29 cellular contexts compared by ENCODE assay signal in the genomic region with DNA sequence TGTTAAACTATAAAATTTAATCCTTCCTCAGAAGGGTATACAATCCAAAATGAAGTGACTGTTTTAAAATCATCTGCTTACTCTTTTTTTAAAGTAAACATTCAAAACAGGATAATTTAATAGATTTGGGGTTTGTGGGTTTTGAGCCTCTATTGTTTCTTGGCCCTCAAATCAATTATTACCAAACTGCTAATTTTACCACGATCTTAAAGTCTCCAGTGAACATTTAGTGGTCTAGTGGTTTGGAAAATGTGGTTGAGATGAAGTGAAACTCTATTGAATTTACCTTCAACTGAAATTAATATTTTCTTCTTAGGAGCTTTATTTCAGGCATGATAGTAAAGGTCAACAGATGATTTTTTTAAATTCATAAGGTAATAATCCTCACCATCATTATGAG. TPM values are rescaled to one million over a fixed set of nuclear protein-coding genes. Genes with fewer than 3 reads are reported as not detected.
DNase-seq lines count a peak whose midpoint lies in the region; ATAC-seq, FAIRE-seq and TF ChIP-seq lines count a peak whose summit lies in the region.
"Had no signal": no experiment of that assay in that cellular context is flagged by ENCODE, and none has a peak within 500 bp of the region (broad histone marks: within the 10 kb centered on the region; RNA-seq: fewer than 3 reads in every experiment).

No MANE protein-coding gene starts in this region.

- no peak for FAIRE-seq in GM12878 (lab: Jason Lieb, UNC)
- FAIRE-seq: bronchial epithelial cell, TTC549 had no signal

- DNase-seq in GM12878 (ENCODE audit: low read depth, low spot score) (no peak), KBM-7 (no peak), NCI-H2029 (lab: John Stamatoyannopoulos, UW) (no peak)
- no peak for DNase-seq in natural killer cell treated with Interleukin-12 subunit alpha and Interleukin-12 subunit beta and Interleukin-15 and Interleukin-18, amount 100 ng/mL, for 72 hours (ENCODE audit: low spot score)
- DNase-seq: activated CD4-positive, CD25-positive, alpha-beta regulatory T cell treated with anti-CD3 and anti-CD28 coated beads, Interleukin-2, amount 50 U/mL, for 72 hours; activated CD8-positive, alpha-beta T cell treated with anti-CD3 and anti-CD28 coated beads, Interleukin-2, amount 10 ng/mL, durations not matched to agents 7 days and 5 days; activated gamma-delta T cell treated with Interleukin-2 at 50 U/mL for 16 hours; amniotic stem cell; cortex of kidney; endodermal cell; esophagus squamous epithelium; GM23248; HFFc6; islet precursor cell; mucosa of descending colon; NCI-H1092 treated with DMSO at 0.1 percent for 48 hours; NCI-H2029 treated with DMSO at 0.1 percent for 48 hours; NCI-H345; SJCRH30; testis had no signal

- peak in 1 of 2 experiments; percentile 16; a peak in 1 of 4 replicates for TF ChIP-seq EP300 in GM12878 (IDR thresholded peaks at IDR 0.05; ENCODE audit: borderline replicate concordance in 1 of 2, control insufficient read depth in 1 of 2, low read depth in 2 of 2, low read length in 2 of 2)

- H3K9ac ChIP-seq in GM12878 (ENCODE audit: control insufficient read depth, insufficient read depth, low read length) = no peak overlapping the region
- H3K9ac ChIP-seq: GM23248 had no signal

- no peak overlapping the region for H3K4me3 ChIP-seq in GM12878
- H3K4me3 ChIP-seq: esophagus squamous epithelium, gastroesophageal sphincter, GM23248, mucosa of descending colon, SJCRH30, testis, vagina had no signal

- SMC1A ChIA-PET in GM12878 (lab: Charles Lee; ENCODE audit: uncharacterized antibody, unreplicated experiment) = interaction anchor here (0.7 to 3.8 kb wide), 6 partner anchors 9 to 68 kb away, joined by 3 to 17 read pairs (median 4); partner anchors contain the start of gene ATP11B

- H3K36me3 Mint-ChIP-seq in natural killer cell treated with Interleukin-12 subunit alpha and Interleukin-12 subunit beta and Interleukin-15 and Interleukin-18, amount 100 ng/mL, for 72 hours = no peaks in the 10 kb centered on the region

- H4K20me1 ChIP-seq in GM12878 (ENCODE audit: control insufficient read depth, insufficient read depth) = no peaks in the 10 kb centered on the region

- H3K4me2 ChIP-seq in GM12878 (ENCODE audit: control insufficient read depth, insufficient read depth) = no peak overlapping the region

- RAD21 ChIA-PET in GM12878 (lab: Charles Lee; ENCODE audit: unreplicated experiment) = interaction anchor here (0.8 to 1.9 kb wide), 6 partner anchors 10 to 68 kb away, joined by 3 to 9 read pairs (median 3); no protein-coding TSS in a partner anchor

- peak; percentile 63 for ATAC-seq in GM18870 (IDR thresholded peaks at IDR 0.05; ENCODE audit: unreplicated experiment)
- peak; percentile 81 for ATAC-seq in GM21423 (IDR thresholded peaks at IDR 0.05; ENCODE audit: unreplicated experiment)
- peak; percentile 79 for ATAC-seq in HG03354 (IDR thresholded peaks at IDR 0.05; ENCODE audit: poor library complexity, severe bottlenecking, unreplicated experiment)
- ATAC-seq in GM12878 = peak; percentile 66
- no peak for ATAC-seq in natural killer cell treated with Interleukin-12 subunit alpha and Interleukin-12 subunit beta and Interleukin-15 and Interleukin-18, amount 100 ng/mL, for 72 hours
- ATAC-seq: gastroesophageal sphincter, mucosa of descending colon, Panc1 had no signal

- H3K36me3 ChIP-seq in GM12878 (ENCODE audit: control insufficient read depth in 2 of 2, insufficient read depth in 2 of 2, low read length in 1 of 2) = no peaks in the 10 kb centered on the region
- H3K36me3 ChIP-seq: esophagus squamous epithelium, gastroesophageal sphincter, SJCRH30, vagina had no signal

- H3K27me3 Mint-ChIP-seq in natural killer cell treated with Interleukin-12 subunit alpha and Interleukin-12 subunit beta and Interleukin-15 and Interleukin-18, amount 100 ng/mL, for 72 hours = peaks cover 15 to 17% of the 10 kb centered on the region in 2 donors

- no peaks in the 10 kb centered on the region for H3K9me3 Mint-ChIP-seq in natural killer cell treated with Interleukin-12 subunit alpha and Interleukin-12 subunit beta and Interleukin-15 and Interleukin-18, amount 100 ng/mL, for 72 hours
- H3K9me3 Mint-ChIP-seq: endodermal cell, HFFc6 had no signal

- TF ChIP-seq CTCF in GM12878 (IDR thresholded peaks at IDR 0.05 in 2 of 3, conservative IDR thresholded peaks at IDR 0.05 in 1 of 3; ENCODE audit: control insufficient read depth in 2 of 3, extremely low read depth in 1 of 3, insufficient read depth in 1 of 3, low read depth in 3 of 3, low read length in 3 of 3) = no peak

- TF ChIP-seq POLR2A in GM12878 (IDR thresholded peaks at IDR 0.05; ENCODE audit: low read depth, low read length) = no peak

- TF ChIP-seq RAD21 in GM12878 (IDR thresholded peaks at IDR 0.05; ENCODE audit: insufficient read depth, low read depth, low read length) = no peak

- WGBS in GM12878 (ENCODE audit: insufficient coverage, insufficient replicate concordance, low lambda C conversion rate, missing lambda C conversion rate) = 4% methylated on average over 1 of the region's 1 CpG

- peaks cover 3 to 5% of the 10 kb centered on the region in 2 donors for H3K4me1 Mint-ChIP-seq in natural killer cell treated with Interleukin-12 subunit alpha and Interleukin-12 subunit beta and Interleukin-15 and Interleukin-18, amount 100 ng/mL, for 72 hours (ENCODE audit: low read depth in 2 of 2)
- H3K4me1 Mint-ChIP-seq: endodermal cell had no signal

- H3K27me3 ChIP-seq in GM12878 (replicated peaks in 1 of 2; ENCODE audit: control insufficient read depth in 2 of 2, insufficient read depth in 2 of 2, low read length in 1 of 2) = no peaks in the 10 kb centered on the region; a peak in 2 of 4 replicates
- H3K27me3 ChIP-seq: SJCRH30, testis, vagina had no signal

- H3K79me2 ChIP-seq in GM12878 (ENCODE audit: control insufficient read depth, insufficient read depth, low read length) = no peaks in the 10 kb centered on the region

- POLR2A ChIA-PET in GM12878 (lab: Charles Lee) = interaction anchor here (0.6 to 1.0 kb wide), 3 partner anchors 9 to 997 kb away, joined by 3 to 7 read pairs (median 4); partner anchors contain the start of gene ATP11B

- H2AFZ ChIP-seq in GM12878 (ENCODE audit: control insufficient read depth, low read depth, low read length) = no peak overlapping the region
- H2AFZ ChIP-seq: GM23248 had no signal

- CTCF ChIA-PET in GM12878 (lab: Yijun Ruan, JAX) = interaction anchor here (1.3 kb wide), 2 partner anchors 17 to 68 kb away, joined by 3 to 6 read pairs; no protein-coding TSS in a partner anchor

- H3K9me3 ChIP-seq in GM12878 (replicated peaks; ENCODE audit: control insufficient read depth, insufficient read depth, low read length) = peaks cover 5% of the 10 kb centered on the region; the same call in 1 of the 3 replicates
- H3K9me3 ChIP-seq: mucosa of descending colon, SJCRH30, testis, vagina had no signal

- peaks cover 6% of the 10 kb centered on the region; the same call in 1 of the 2 replicates for H3K4me1 ChIP-seq in GM12878 (ENCODE audit: control insufficient read depth, insufficient read depth, low read length)
- H3K4me1 ChIP-seq: esophagus squamous epithelium, gastroesophageal sphincter, testis, vagina had no signal

- no peak overlapping the region for H3K4me3 Mint-ChIP-seq in natural killer cell treated with Interleukin-12 subunit alpha and Interleukin-12 subunit beta and Interleukin-15 and Interleukin-18, amount 100 ng/mL, for 72 hours
- H3K4me3 Mint-ChIP-seq: activated CD8-positive, alpha-beta T cell treated with anti-CD3 and anti-CD28 coated beads, Interleukin-2, amount 10 ng/mL, durations not matched to agents 7 days and 5 days; endodermal cell; HFFc6 had no signal

- in situ Hi-C loops in GM12878 (cut with MboI) (no loop called here), KBM-7 (cut with MboI; ENCODE audit: low pct_unique_long_range_greater_than_20kb, low sequenced_read_pairs) (no loop called here)

- H3K27ac ChIP-seq in GM12878 (ENCODE audit: control insufficient read depth, insufficient read depth) = no peak overlapping the region
- H3K27ac ChIP-seq: esophagus squamous epithelium, gastroesophageal sphincter, GM23248, SJCRH30, testis, vagina had no signal

- BruUV-seq in GM12878 (replicated peaks; lab: Mats Ljungman, UMichigan) = no TSS peak

- intact Hi-C loops in GM12878 (cut with micrococcal nuclease; ENCODE audit: unreplicated experiment) = no loop called here

- H3K27ac Mint-ChIP-seq in natural killer cell treated with Interleukin-12 subunit alpha and Interleukin-12 subunit beta and Interleukin-15 and Interleukin-18, amount 100 ng/mL, for 72 hours = no peak overlapping the region
- H3K27ac Mint-ChIP-seq: activated CD8-positive, alpha-beta T cell treated with anti-CD3 and anti-CD28 coated beads, Interleukin-2, amount 10 ng/mL, durations not matched to agents 7 days and 5 days; endodermal cell; HFFc6; progenitor cell of endocrine pancreas had no signal

RNA-seq across cellular contexts. Expression of gene ATP11B, which starts 11.2 kb away (rescaled TPM):
- total RNA-seq in GM12878 (2013; cell fraction: nucleolus; rRNA removed) = 180 and 186 TPM in 2 replicates
- total RNA-seq in GM12878 (2014; rRNA removed) (52.9 and 64.5 TPM in 2 replicates), GM12878 (2014; rRNA removed; fragmentation: Illumina TruSeq; extraction: Trizol) (62.0 and 62.6 TPM in 2 replicates), GM12878 (2021) (66.9 and 67.3 TPM in 2 replicates)
- 14.5 TPM for polyA plus RNA-seq in GM12878 (2011; ENCODE audit: low read depth)
- polyA plus RNA-seq in GM12878 (2011; rRNA removed) (48.3 and 74.3 TPM in 2 replicates), GM12878 (2014; fragmentation: Illumina TruSeq; extraction: Trizol) (40.1 and 57.8 TPM in 2 replicates), GM12878 (2014; fragmentation: Nextera tagmentation; extraction: Ambion mirVana) (10 to 100 TPM; 10.3 to 11.3 TPM), GM12878 (2014; rRNA removed) (22.5 and 28.3 TPM in 2 replicates), GM12878 (2016; fragmentation: Nextera tagmentation; extraction: Ambion mirVana) (10 to 100 TPM; 32.1 to 33.3 TPM)
- 16.3 and 22.7 TPM in 2 replicates for polyA plus RNA-seq in GM12878 (2011; cell fraction: cytosol; rRNA removed)
- 40.9 and 42.4 TPM in 2 replicates for polyA plus RNA-seq in GM12878 (2011; cell fraction: nucleus; rRNA removed)
- polyA plus RNA-seq in GM12878 (2012) = 20.9 and 24.9 TPM in 2 replicates
- polyA minus RNA-seq in GM12878 (2011; rRNA and poly(A)+ RNA removed) = 59.8 and 70.8 TPM in 2 replicates
- polyA minus RNA-seq in GM12878 (2011; cell fraction: cytosol; rRNA and poly(A)+ RNA removed) = 37.1 and 41.0 TPM in 2 replicates
- polyA minus RNA-seq in GM12878 (2011; cell fraction: nucleus; rRNA and poly(A)+ RNA removed) = 44.2 and 67.9 TPM in 2 replicates
- total RNA-seq in natural killer cell treated with Interleukin-12 subunit alpha and Interleukin-12 subunit beta and Interleukin-15 and Interleukin-18, amount 100 ng/mL, for 72 hours = 100 to 1,000 TPM; 158 to 160 TPM

Comparison
In these comparisons a context has a peak if more than half of its experiments do, and no peak if none do; other contexts are left out.
1. ATAC-seq: peak in GM18870 (single experiment), GM21423 (single experiment), HG03354 (single experiment) and GM12878 (single experiment); none in natural killer cell treated with Interleukin-12 subunit alpha and Interleukin-12 subunit beta and Interleukin-15 and Interleukin-18, amount 100 ng/mL, for 72 hours (0 of 2).